ENCODE assay signal across 20 cellular contexts in the genomic region with DNA sequence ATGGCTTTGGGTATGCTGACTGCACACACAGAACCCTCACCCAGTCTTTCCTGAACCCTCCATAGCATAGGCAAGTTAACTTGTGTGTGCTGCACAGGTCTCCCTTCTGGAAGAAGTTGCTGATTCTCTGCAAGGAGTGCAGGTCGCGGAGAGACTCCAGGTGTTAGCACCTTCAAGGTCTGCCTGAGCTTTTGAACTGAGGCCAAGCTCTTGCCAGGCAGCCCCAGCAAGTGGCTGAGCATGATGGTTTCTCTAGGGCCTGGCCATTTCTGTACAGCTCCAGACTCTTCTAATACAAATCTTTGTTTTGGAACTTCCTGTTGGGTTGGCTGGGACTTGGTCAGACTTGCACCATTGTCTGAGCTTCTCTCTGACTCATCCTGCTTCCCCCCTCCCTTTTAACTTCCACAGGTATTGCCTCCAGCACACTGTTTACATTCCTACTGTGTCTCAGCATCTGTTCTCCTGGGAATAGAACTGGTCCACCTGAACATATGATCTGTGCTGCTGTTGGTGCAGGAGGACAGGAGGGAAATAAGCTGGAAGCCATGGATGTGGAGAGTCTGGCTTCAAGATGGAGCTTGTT. TPM values are rescaled to one million over a fixed set of nuclear protein-coding genes. Genes with fewer than 3 reads are reported as not detected.
A peak's percentile ranks its signal among the peaks of the same experiment; 100 is the strongest.
DNase-seq lines count a peak whose midpoint lies in the region; ATAC-seq and TF ChIP-seq lines count a peak whose summit lies in the region.
"Had no signal": no experiment of that assay in that cellular context is flagged by ENCODE, and none has a peak within 500 bp of the region (broad histone marks: within the 10 kb centered on the region; RNA-seq: fewer than 3 reads in every experiment).

No MANE protein-coding gene starts in this region.

- DNase-seq in NCI-H510A treated with DMSO at 0.1 percent for 48 hours (lab: John Stamatoyannopoulos, UW) (peak; percentile 4), NCI-H510A (lab: John Stamatoyannopoulos, UW) (no peak), NCI-H526 treated with DMSO at 0.1 percent for 48 hours (lab: John Stamatoyannopoulos, UW) (peak; percentile 36), epithelial cell of esophagus (ENCODE audit: low read depth) (peak; percentile 97), thyroid gland (peak; percentile 73 to 74)
- no peak for DNase-seq in activated CD4-positive, alpha-beta T cell treated with anti-CD3 and anti-CD28 coated beads for 36 hours
- DNase-seq: activated CD4-positive, alpha-beta T cell treated with anti-CD3 and anti-CD28 coated beads, Interleukin-2, amount 50 U/mL, for 48 hours; activated naive CD4-positive, alpha-beta T cell treated with anti-CD3 and anti-CD28 coated beads, Interleukin-2, amount 10 ng/mL, durations not matched to agents 7 days and 5 days; C1 segment of cervical spinal cord; cortex of kidney; H9; left ventricle myocardium inferior; MG63; NCI-H2081; stimulated activated naive CD4-positive, alpha-beta T cell had no signal

- ATAC-seq in GM21737 (IDR thresholded peaks at IDR 0.05; ENCODE audit: unreplicated experiment) (no peak), HG02885 (IDR thresholded peaks at IDR 0.05; ENCODE audit: poor library complexity, unreplicated experiment) (no peak)
- no peak for ATAC-seq in activated CD4-positive, alpha-beta T cell treated with anti-CD3 and anti-CD28 coated beads for 36 hours
- ATAC-seq: A549 had no signal

- no peaks in the 10 kb centered on the region for H3K9me3 Mint-ChIP-seq in activated CD4-positive, alpha-beta T cell treated with anti-CD3 and anti-CD28 coated beads for 36 hours (ENCODE audit: low read depth)
- H3K9me3 Mint-ChIP-seq: activated naive CD4-positive, alpha-beta T cell treated with anti-CD3 and anti-CD28 coated beads, Interleukin-2, amount 10 ng/mL, durations not matched to agents 7 days and 5 days; H9; type B pancreatic cell had no signal

- peak overlapping the region in 1 of 3 donors; percentile 45 for H3K27ac ChIP-seq in thyroid gland
- H3K27ac ChIP-seq: A549, left ventricle myocardium inferior, right atrium auricular region had no signal

- CTCF ChIA-PET in activated CD4-positive, alpha-beta T cell treated with anti-CD3 and anti-CD28 coated beads for 36 hours (lab: Charles Lee), result interaction anchor here (0.7 kb wide), 1 partner anchor 55 kb away, joined by 3 read pairs; no protein-coding TSS in a partner anchor

- peaks cover 4 to 7% of the 10 kb centered on the region in 2 donors for H3K4me1 ChIP-seq in thyroid gland
- H3K4me1 ChIP-seq: A549 had no signal

- H3K4me3 ChIP-seq in epithelial cell of esophagus (ENCODE audit: low read length) (no peak overlapping the region), thyroid gland (replicated peaks in 1 of 3) (no peak overlapping the region)
- H3K4me3 ChIP-seq: A549, left ventricle myocardium inferior, MG63, right atrium auricular region had no signal

- WGBS in thyroid gland, 2 donors, result 17 to 21% methylated on average over 2 of the region's 2 CpGs

- TF ChIP-seq CTCF in epithelial cell of esophagus (IDR thresholded peaks at IDR 0.05; ENCODE audit: insufficient read depth, low read depth, low read length, missing control alignments) (no peak), thyroid gland (IDR thresholded peaks at IDR 0.05) (no peak)

- no peaks in the 10 kb centered on the region for H3K36me3 Mint-ChIP-seq in activated CD4-positive, alpha-beta T cell treated with anti-CD3 and anti-CD28 coated beads for 36 hours (ENCODE audit: low read depth)
- H3K36me3 Mint-ChIP-seq: activated naive CD4-positive, alpha-beta T cell treated with anti-CD3 and anti-CD28 coated beads, Interleukin-2, amount 10 ng/mL, durations not matched to agents 7 days and 5 days; type B pancreatic cell had no signal

- H3K27me3 Mint-ChIP-seq in activated CD4-positive, alpha-beta T cell treated with anti-CD3 and anti-CD28 coated beads for 36 hours, result peaks cover 5% of the 10 kb centered on the region

- H3K4me1 Mint-ChIP-seq in activated CD4-positive, alpha-beta T cell treated with anti-CD3 and anti-CD28 coated beads for 36 hours, result peaks cover 5% of the 10 kb centered on the region

- POLR2A ChIA-PET in activated CD4-positive, alpha-beta T cell treated with anti-CD3 and anti-CD28 coated beads for 36 hours (lab: Charles Lee), result no interaction called here

- intact Hi-C loops in thyroid gland (cut with DNase I), result no loop called here
- intact Hi-C loops in activated CD4-positive, alpha-beta T cell treated with anti-CD3 and anti-CD28 coated beads for 36 hours (cut with DNase I, micrococcal nuclease), result no loop called here

- H3K9me3 ChIP-seq in thyroid gland, result no peaks in the 10 kb centered on the region
- H3K9me3 ChIP-seq: A549, left ventricle myocardium inferior, MG63, right atrium auricular region had no signal

- no peak overlapping the region for H3K4me3 Mint-ChIP-seq in activated CD4-positive, alpha-beta T cell treated with anti-CD3 and anti-CD28 coated beads for 36 hours
- H3K4me3 Mint-ChIP-seq: activated naive CD4-positive, alpha-beta T cell treated with anti-CD3 and anti-CD28 coated beads, Interleukin-2, amount 10 ng/mL, durations not matched to agents 7 days and 5 days; H9; type B pancreatic cell had no signal

- H3K36me3 ChIP-seq in thyroid gland, result no peaks in the 10 kb centered on the region
- H3K36me3 ChIP-seq: left ventricle myocardium inferior, MG63, right atrium auricular region had no signal

- H3K27ac Mint-ChIP-seq in activated CD4-positive, alpha-beta T cell treated with anti-CD3 and anti-CD28 coated beads for 36 hours, result no peak overlapping the region
- H3K27ac Mint-ChIP-seq: activated naive CD4-positive, alpha-beta T cell treated with anti-CD3 and anti-CD28 coated beads, Interleukin-2, amount 10 ng/mL, durations not matched to agents 7 days and 5 days; H9; type B pancreatic cell had no signal

- H3K27me3 ChIP-seq in thyroid gland, result no peaks in the 10 kb centered on the region
- H3K27me3 ChIP-seq: MG63, right atrium auricular region had no signal

- TF ChIP-seq POLR2A in thyroid gland (IDR thresholded peaks at IDR 0.05), result no peak

RNA-seq across cellular contexts. Expression of gene KY, which starts 53.3 kb away (rescaled TPM):
- 10 to 100 TPM in 1 of 4 donors, 1 to 10 TPM in 3; 3.2 to 10.2 (median 7.2) TPM for total RNA-seq in thyroid gland
- total RNA-seq in activated CD4-positive, alpha-beta T cell treated with anti-CD3 and anti-CD28 coated beads for 36 hours, result not detected
- total RNA-seq: H9 had no signal

Comparison
In these comparisons a context has a peak if more than half of its experiments do, and no peak if none do; other contexts are left out.
1. DNase-seq: peak in NCI-H510A treated with DMSO at 0.1 percent for 48 hours (single experiment), NCI-H526 treated with DMSO at 0.1 percent for 48 hours (single experiment), epithelial cell of esophagus (single experiment) and thyroid gland (2 of 2); none in NCI-H510A (single experiment) and activated CD4-positive, alpha-beta T cell treated with anti-CD3 and anti-CD28 coated beads for 36 hours (single experiment).
2. RNA of gene KY, which starts 53.3 kb away (total RNA-seq): 3.2 to 10.2 TPM in thyroid gland; not detected in activated CD4-positive, alpha-beta T cell treated with anti-CD3 and anti-CD28 coated beads for 36 hours; every median in the first group is over 4 times any median in the second.